ENCODE assay signal across 8 cellular contexts in the genomic region with DNA sequence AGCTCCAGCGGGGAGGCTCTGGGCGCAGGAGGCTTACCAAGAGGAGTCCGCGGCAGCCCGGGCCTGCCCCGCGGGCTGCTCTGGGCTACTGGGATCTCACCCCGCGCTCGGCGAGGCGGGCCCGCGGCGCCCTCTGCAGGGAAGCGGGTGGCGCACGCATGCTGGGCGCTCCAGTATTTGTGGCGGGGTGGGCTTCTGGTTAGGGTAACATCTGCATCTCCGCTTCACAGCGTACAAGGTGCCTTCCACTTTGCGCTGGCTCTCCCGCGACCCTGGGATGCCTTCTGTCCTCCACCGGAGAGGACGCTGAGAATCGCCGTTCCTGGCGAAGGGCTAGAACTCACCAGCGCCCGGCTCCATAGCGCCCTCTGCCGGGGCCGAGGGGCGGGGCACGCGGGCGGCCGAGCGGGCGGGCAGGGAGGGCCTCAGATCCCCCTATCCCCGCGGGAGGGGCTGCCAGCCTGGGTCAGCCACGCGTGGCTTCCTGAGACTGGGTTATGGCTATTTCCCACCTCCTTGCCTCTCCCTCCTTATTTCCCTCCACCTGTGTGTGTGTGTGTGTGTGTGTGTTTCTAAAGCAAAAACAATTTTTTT. TPM values are rescaled to one million over a fixed set of nuclear protein-coding genes. Genes with fewer than 3 reads are reported as not detected.
DNase-seq lines count a peak whose midpoint lies in the region; ATAC-seq and TF ChIP-seq lines count a peak whose summit lies in the region.

No MANE protein-coding gene starts in this region.

- H3K4me3 ChIP-seq in NB4 (ENCODE audit: low read depth, low read length) = peak overlapping the region; percentile 52
- peak overlapping the region; percentile 76 for H3K4me3 ChIP-seq in left ventricle myocardium inferior
- peak overlapping the region; percentile 34 to 43 for H3K4me3 ChIP-seq in prostate gland
- peak overlapping the region; percentile 55 for H3K4me3 ChIP-seq in urinary bladder (ENCODE audit: low read depth, low read length)

- ATAC-seq in HG02610 (IDR thresholded peaks at IDR 0.05; ENCODE audit: unreplicated experiment) = peak; percentile 97

- WGBS in prostate gland = 1% methylated on average over 45 of the region's 46 CpGs
- WGBS in urinary bladder = 1% methylated on average over 46 of the region's 46 CpGs

- H3K27ac ChIP-seq in left ventricle myocardium inferior (replicated peaks) (peak overlapping the region; percentile 65), prostate gland (peak overlapping the region; percentile 52 to 62), urinary bladder (ENCODE audit: low read depth) (no peak overlapping the region)

- DNase-seq in GM10266 (ENCODE audit: extremely low spot score) (peak; percentile 82), NB4 (ENCODE audit: low read depth) (peak; percentile 88), SKM-1 treated with dmso at 0.1 percent for 144 hours (lab: John Stamatoyannopoulos, UW; ENCODE audit: unreplicated experiment) (peak; percentile 78), left ventricle myocardium inferior (peak; percentile 76), prostate gland (ENCODE audit: low spot score) (peak; percentile 41)
- DNase-seq in activated naive CD8-positive, alpha-beta T cell treated with anti-CD3 and anti-CD28 coated beads, Interleukin-2, amount 50 U/mL, for 16 hours (ENCODE audit: low read depth, low spot score) = peak; percentile 60

- H3K4me1 ChIP-seq in left ventricle myocardium inferior (peaks cover 22% of the 10 kb centered on the region), prostate gland (replicated peaks) (no peaks in the 10 kb centered on the region), urinary bladder (ENCODE audit: insufficient read depth) (no peaks in the 10 kb centered on the region)

- peak; percentile 78 for TF ChIP-seq CTCF in GM10266 (IDR thresholded peaks at IDR 0.05; ENCODE audit: control insufficient read depth, insufficient read depth, low read depth, missing control alignments)
- TF ChIP-seq CTCF in NB4 (IDR thresholded peaks at IDR 0.05; ENCODE audit: low read depth, low read length) = peak; percentile 44
- peak; percentile 98 for TF ChIP-seq CTCF in left ventricle myocardium inferior (IDR thresholded peaks at IDR 0.05; ENCODE audit: borderline replicate concordance)
- TF ChIP-seq CTCF in prostate gland (IDR thresholded peaks at IDR 0.05) = peak; percentile 83 to 98 (median 94)

- TF ChIP-seq POLR2A in NB4 (IDR thresholded peaks at IDR 0.05; ENCODE audit: extremely low read depth, insufficient read length) (peak; percentile 28), prostate gland (IDR thresholded peaks at IDR 0.05) (no peak)

- intact Hi-C loops in left ventricle myocardium inferior (cut with micrococcal nuclease) (loop anchor here (10.0 kb wide), 1 partner anchor 186 kb away; no protein-coding TSS in a partner anchor), prostate gland (cut with DNase I) (loop anchor here (10.0 kb wide), 1 partner anchor 134 kb away; no protein-coding TSS in a partner anchor)

- H3K9me3 ChIP-seq in left ventricle myocardium inferior (replicated peaks) (no peaks in the 10 kb centered on the region), prostate gland (no peaks in the 10 kb centered on the region)

- H3K27me3 ChIP-seq in left ventricle myocardium inferior (ENCODE audit: low read depth) (peaks cover 5% of the 10 kb centered on the region), prostate gland (replicated peaks; ENCODE audit: insufficient read depth) (no peaks in the 10 kb centered on the region)

- H3K36me3 ChIP-seq in left ventricle myocardium inferior = no peaks in the 10 kb centered on the region
- H3K36me3 ChIP-seq in prostate gland = no peaks in the 10 kb centered on the region
- no peaks in the 10 kb centered on the region for H3K36me3 ChIP-seq in urinary bladder (ENCODE audit: insufficient read depth)

RNA-seq across cellular contexts. Expression of a gene that starts 46.6 kb away (rescaled TPM):
- total RNA-seq in left ventricle myocardium inferior (6.2 TPM), prostate gland (10 to 100 TPM; 15.1 to 45.5 TPM), urinary bladder (15.4 TPM)
- polyA plus RNA-seq in urinary bladder = 14.4 TPM

Comparison
In these comparisons a context has a peak if more than half of its experiments do, and no peak if none do; other contexts are left out.
1. CTCF ChIP-seq: peak in every context shown above with its lines; median percentile 98 in left ventricle myocardium inferior; 94 in prostate gland; 78 in GM10266; 44 in NB4.